In the genomic region with DNA sequence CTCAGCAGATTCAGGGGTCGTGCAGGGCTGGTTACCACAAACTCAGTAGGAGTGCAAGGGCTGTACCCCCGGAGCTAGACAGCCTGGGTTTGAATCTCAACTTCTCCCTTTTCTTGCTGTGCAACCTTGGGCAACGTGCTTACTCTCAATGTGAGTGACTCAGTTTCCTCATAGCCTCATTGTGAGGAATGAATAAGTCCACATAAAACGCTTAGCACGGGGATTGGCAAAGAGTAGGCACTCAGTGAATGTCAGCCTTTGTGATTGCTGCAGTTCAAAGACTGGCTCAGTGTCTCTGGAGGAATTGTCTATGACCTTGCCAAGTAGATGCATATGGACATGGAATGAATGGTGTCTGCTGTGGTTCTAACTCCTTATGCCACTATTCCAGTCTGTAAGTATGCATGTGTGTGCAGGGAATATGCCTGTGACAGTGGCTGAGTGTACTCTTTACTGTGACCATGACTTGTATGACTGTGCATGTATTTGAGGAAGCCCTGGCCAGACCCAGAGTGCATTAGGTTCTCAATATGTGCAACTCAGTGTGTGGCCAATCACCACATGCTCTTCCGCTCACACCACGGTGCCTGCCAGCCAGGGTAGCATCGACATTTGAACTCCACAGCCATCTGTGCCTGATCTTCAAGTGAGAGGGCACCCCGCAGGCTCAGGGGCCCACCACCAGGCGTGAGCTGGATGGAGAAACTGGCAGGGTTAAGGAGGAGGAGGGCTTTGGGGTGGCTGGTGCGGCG, we compare ENCODE assay signal across 8 cellular contexts. TPM values are rescaled to one million over a fixed set of nuclear protein-coding genes. Genes with fewer than 3 reads are reported as not detected.
A peak's percentile ranks its signal among the peaks of the same experiment; 100 is the strongest.
DNase-seq lines count a peak whose midpoint lies in the region; ATAC-seq and TF ChIP-seq lines count a peak whose summit lies in the region.

No MANE protein-coding gene starts in this region.

- H3K27me3 Mint-ChIP-seq in activated naive CD8-positive, alpha-beta T cell = no peaks in the 10 kb centered on the region

- H3K9me3 ChIP-seq in BE2C = no peaks in the 10 kb centered on the region
- no peaks in the 10 kb centered on the region for H3K9me3 ChIP-seq in heart right ventricle
- no peaks in the 10 kb centered on the region for H3K9me3 ChIP-seq in psoas muscle

- intact Hi-C loops in heart right ventricle (cut with DNase I) = loop anchor here in 2 of 10 donors (2.0 to 5.0 kb wide), 2 partner anchors 21 to 37 kb away; no protein-coding TSS in a partner anchor
- intact Hi-C loops in psoas muscle (cut with DNase I) = no loop called here

- DNase-seq in BE2C (no peak), KBM-7 (peak; percentile 52), heart right ventricle (no peak), psoas muscle (peak in 1 of 2 donors; percentile 71), EL (no peak)

- H3K36me3 Mint-ChIP-seq in activated naive CD8-positive, alpha-beta T cell = no peaks in the 10 kb centered on the region

- peak overlapping the region; percentile 97 for H3K4me3 Mint-ChIP-seq in activated naive CD8-positive, alpha-beta T cell

- H3K27ac ChIP-seq in heart right ventricle = peak overlapping the region; percentile 66 to 95 (median 94)
- peak overlapping the region; percentile 88 for H3K27ac ChIP-seq in psoas muscle

- H3K4me3 ChIP-seq in BE2C (ENCODE audit: low read depth, low read length) = peak overlapping the region; percentile 41
- H3K4me3 ChIP-seq in heart right ventricle = peak overlapping the region; percentile 16 to 82 (median 57)
- peak overlapping the region; percentile 76 for H3K4me3 ChIP-seq in psoas muscle

- in situ Hi-C loops in KBM-7 (cut with MboI; ENCODE audit: low pct_unique_long_range_greater_than_20kb, low sequenced_read_pairs) = no loop called here

- no peak for TF ChIP-seq CTCF in BE2C (IDR thresholded peaks at IDR 0.05; ENCODE audit: low read depth, low read length)
- no peak for TF ChIP-seq CTCF in heart right ventricle (IDR thresholded peaks at IDR 0.05)
- no peak for TF ChIP-seq CTCF in psoas muscle (IDR thresholded peaks at IDR 0.05)

- no peaks in the 10 kb centered on the region for H3K36me3 ChIP-seq in BE2C
- H3K36me3 ChIP-seq in heart right ventricle = peaks cover 0 to 22% (median 0%) of the 10 kb centered on the region in 9 donors
- peaks cover 0 to 6% of the 10 kb centered on the region in 2 donors for H3K36me3 ChIP-seq in psoas muscle (ENCODE audit: insufficient read depth in 1 of 2, low read depth in 1 of 2)

- WGBS in heart right ventricle, 2 donors = 45 to 51% methylated on average over 12 of the region's 12 CpGs
- WGBS in psoas muscle, 3 donors = 27 to 38% (median 29%) methylated on average over 12 of the region's 12 CpGs

- H3K4me1 ChIP-seq in BE2C (no peaks in the 10 kb centered on the region; the same call in 1 of the 2 replicates), heart right ventricle (peaks cover 22 to 59% (median 52%) of the 10 kb centered on the region in 9 donors), psoas muscle (peaks cover 29% of the 10 kb centered on the region)

- ATAC-seq in heart right ventricle = no peak
- peak in 3 of 4 donors; percentile 17 to 31 (median 30) for ATAC-seq in psoas muscle
- no peak for ATAC-seq in HG02610 (IDR thresholded peaks at IDR 0.05; ENCODE audit: unreplicated experiment)
- no peak for ATAC-seq in HG02970 (IDR thresholded peaks at IDR 0.05; ENCODE audit: low FRiP score, unreplicated experiment)

- H3K27me3 ChIP-seq in BE2C (no peaks in the 10 kb centered on the region), heart right ventricle (no peaks in the 10 kb centered on the region), psoas muscle (ENCODE audit: insufficient read depth in 3 of 3, low read length in 2 of 3) (no peaks in the 10 kb centered on the region)

- H3K4me1 Mint-ChIP-seq in activated naive CD8-positive, alpha-beta T cell (ENCODE audit: low read depth) = peaks cover 26% of the 10 kb centered on the region

- peak overlapping the region; percentile 98 for H3K27ac Mint-ChIP-seq in activated naive CD8-positive, alpha-beta T cell

- H3K9me3 Mint-ChIP-seq in activated naive CD8-positive, alpha-beta T cell (ENCODE audit: low read depth) = no peaks in the 10 kb centered on the region

RNA-seq across cellular contexts. Expression of a gene that starts 0.9 kb away (rescaled TPM):
- 4.2 TPM for polyA plus RNA-seq in BE2C (2012; ENCODE audit: insufficient read depth, insufficient read length, low read depth)
- total RNA-seq in heart right ventricle (1 to 10 TPM in 8 of 10 donors, under 1 TPM in 2; 0.80 to 3.0 (median 1.9) TPM), psoas muscle (1 to 10 TPM in 1 of 4 donors, under 1 TPM in 3; 0.28 to 2.1 (median 0.65) TPM)
- polyA plus RNA-seq in heart right ventricle (1 to 10 TPM; 2.0 to 2.8 TPM), psoas muscle (1 to 10 TPM in 2 of 3 donors, under 1 TPM in 1; 0.23 to 3.4 (median 1.2) TPM)

RNA-seq across cellular contexts. Expression of a gene that starts 0.9 kb away (rescaled TPM):
- 16.1 TPM for polyA plus RNA-seq in BE2C (2012; ENCODE audit: insufficient read depth, insufficient read length, low read depth)
- total RNA-seq in heart right ventricle (10 to 100 TPM in 1 of 10 donors, 1 to 10 TPM in 9; 7.7 to 11.1 (median 8.2) TPM), psoas muscle (1 to 10 TPM; 7.9 to 9.7 (median 8.3) TPM)
- polyA plus RNA-seq in heart right ventricle (10 to 100 TPM in 1 of 2 donors, 1 to 10 TPM in 1; 6.4 to 13.5 TPM), psoas muscle (10 to 100 TPM in 1 of 3 donors, 1 to 10 TPM in 2; 6.8 to 12.8 (median 10.0) TPM)

RNA-seq across cellular contexts. Expression of a gene that starts 3.3 kb away (rescaled TPM):
- 1.2 TPM for polyA plus RNA-seq in BE2C (2012; ENCODE audit: insufficient read depth, insufficient read length, low read depth)
- total RNA-seq in heart right ventricle (100 to 1,000 TPM in 1 of 10 donors, 10 to 100 TPM in 9; 48.8 to 120 (median 66.7) TPM), psoas muscle (10 to 100 TPM in 3 of 4 donors, 1 to 10 TPM in 1; 8.5 to 20.8 (median 13.7) TPM)
- polyA plus RNA-seq in heart right ventricle (10 to 100 TPM; 41.0 to 70.5 TPM), psoas muscle (10 to 100 TPM in 2 of 3 donors, 1 to 10 TPM in 1; 9.5 to 15.1 (median 13.8) TPM)

RNA-seq across cellular contexts. Expression of a gene that starts 7.9 kb away (rescaled TPM):
- 300 TPM for polyA plus RNA-seq in BE2C (2012; ENCODE audit: insufficient read depth, insufficient read length, low read depth)
- 10 to 100 TPM; 45.3 to 96.2 (median 54.1) TPM for total RNA-seq in heart right ventricle
- 100 to 1,000 TPM in 1 of 2 donors, 10 to 100 TPM in 1; 88.1 to 123 TPM for polyA plus RNA-seq in heart right ventricle
- total RNA-seq in psoas muscle = 100 to 1,000 TPM in 3 of 4 donors, 10 to 100 TPM in 1; 77.2 to 145 (median 119) TPM
- 100 to 1,000 TPM; 129 to 175 (median 151) TPM for polyA plus RNA-seq in psoas muscle

RNA-seq across cellular contexts. Expression of a gene that starts 21.2 kb away (rescaled TPM):
- not detected for polyA plus RNA-seq in BE2C (2012; ENCODE audit: insufficient read depth, insufficient read length, low read depth)
- 10 to 100 TPM; 13.2 to 45.2 (median 33.2) TPM for total RNA-seq in heart right ventricle
- 10 to 100 TPM in 1 of 2 donors, 1 to 10 TPM in 1; 1.9 to 26.3 TPM for polyA plus RNA-seq in heart right ventricle
- 10 to 100 TPM in 1 of 4 donors, 1 to 10 TPM in 2, under 1 TPM in 1; 0.84 to 13.1 (median 1.1) TPM for total RNA-seq in psoas muscle
- polyA plus RNA-seq in psoas muscle = 1 to 10 TPM in 1 of 3 donors, under 1 TPM in 2; 0.61 to 1.6 (median 0.66) TPM

Comparison
In these comparisons a context has a peak if more than half of its experiments do, and no peak if none do; other contexts are left out.
1. ATAC-seq: peak in psoas muscle (3 of 4); none in heart right ventricle (0 of 8), HG02610 (single experiment) and HG02970 (single experiment).
2. Peak in every context shown above with its lines, with median percentiles within 50 percentile points of each other: H3K4me3 ChIP-seq.